Comparison of ENCODE assay signal across 11 cellular contexts in genomic region chr11:49952091-49952490, GRCh38.
"Had no signal": no experiment of that assay in that cellular context is flagged by ENCODE, and none has a peak within 500 bp of the region (broad histone marks: within the 10 kb centered on the region; RNA-seq: fewer than 3 reads in every experiment).

TSS of gene OR4C13 (plus strand) at chr11:49952391. CDS start at chr11:49952423, 32 bp downstream.

- FAIRE-seq: islet of Langerhans, keratinocyte, kidney had no signal

- ATAC-seq: left cardiac atrium; left colon; left lobe of liver; left lung; left ventricle myocardium superior; lower lobe of right lung; mucosa of descending colon; naive thymus-derived CD4-positive, alpha-beta T cell had no signal
